In genomic region chr3:56999547-56999946, GRCh38 we compare ENCODE assay signal across 1 cellular context.
A peak's percentile ranks its signal among the peaks of the same experiment; 100 is the strongest.
TF ChIP-seq lines count a peak whose summit lies in the region.

No MANE protein-coding gene starts in this region.

TF ChIP-seq in IMR-90, 13 proteins besides CTCF, POLR2A, EP300 and RAD21:
- TF ChIP-seq BHLHE40 (IDR thresholded peaks at IDR 0.05; ENCODE audit: low read depth, low read length) (no peak), RCOR1 (IDR thresholded peaks at IDR 0.05; ENCODE audit: insufficient replicate concordance, low read length) (no peak), CEBPB (IDR thresholded peaks at IDR 0.05; ENCODE audit: low read depth, low read length) (peak; percentile 58), MXI1 (IDR thresholded peaks at IDR 0.05; ENCODE audit: borderline replicate concordance, low read depth, low read length) (no peak), FOS (IDR thresholded peaks at IDR 0.05; ENCODE audit: low read depth, low read length) (no peak)
- TF ChIP-seq, protein P1, sequence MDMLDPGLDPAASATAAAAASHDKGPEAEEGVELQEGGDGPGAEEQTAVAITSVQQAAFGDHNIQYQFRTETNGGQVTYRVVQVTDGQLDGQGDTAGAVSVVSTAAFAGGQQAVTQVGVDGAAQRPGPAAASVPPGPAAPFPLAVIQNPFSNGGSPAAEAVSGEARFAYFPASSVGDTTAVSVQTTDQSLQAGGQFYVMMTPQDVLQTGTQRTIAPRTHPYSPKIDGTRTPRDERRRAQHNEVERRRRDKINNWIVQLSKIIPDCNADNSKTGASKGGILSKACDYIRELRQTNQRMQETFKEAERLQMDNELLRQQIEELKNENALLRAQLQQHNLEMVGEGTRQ (IDR thresholded peaks at IDR 0.05; ENCODE audit: low read depth, low read length), result no peak
